7 cellular contexts compared by ENCODE assay signal in the genomic region with DNA sequence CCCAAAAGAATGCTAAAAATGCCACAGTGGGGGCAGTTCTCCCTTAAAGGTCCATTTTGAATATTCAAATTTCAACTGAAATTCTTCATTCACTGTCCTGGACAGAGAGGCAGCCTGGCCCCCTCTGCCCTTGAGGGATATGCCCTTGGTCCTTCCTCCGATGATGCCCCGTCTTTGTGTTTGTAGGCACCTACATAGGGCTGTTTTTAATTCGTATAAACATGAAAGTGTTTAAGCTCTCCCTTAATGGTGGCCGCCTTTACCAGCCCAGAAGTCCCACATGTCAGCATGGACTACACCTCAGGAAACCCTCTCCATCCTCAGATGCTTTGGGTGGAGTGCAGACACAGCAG.
DNase-seq lines count a peak whose midpoint lies in the region; ATAC-seq, FAIRE-seq and TF ChIP-seq lines count a peak whose summit lies in the region.

No MANE protein-coding gene starts in this region.

- no peak overlapping the region for H2BK120ac ChIP-seq in mesendoderm (ENCODE audit: low read depth, low read length)

- intact Hi-C loops in GM12878 (cut with micrococcal nuclease; ENCODE audit: unreplicated experiment) (loop anchor here (2.0 to 5.0 kb wide), 4 partner anchors 156 to 566 kb away; no protein-coding TSS in a partner anchor), testis (cut with DNase I; ENCODE audit: low total_unique reads) (loop anchor here (10.0 kb wide), 1 partner anchor 518 kb away; no protein-coding TSS in a partner anchor)

- SMC1A ChIA-PET in GM12878 (lab: Charles Lee; ENCODE audit: uncharacterized antibody, unreplicated experiment), result interaction anchor here (0.8 to 4.1 kb wide), 31 partner anchors 8 to 567 kb away, joined by 3 to 33 read pairs (median 4); no protein-coding TSS in a partner anchor

- no TSS peak for BruUV-seq in GM12878 (replicated peaks; lab: Mats Ljungman, UMichigan)

- no peaks in the 10 kb centered on the region; the same call in none of the 2 replicates for H4K20me1 ChIP-seq in GM12878 (ENCODE audit: control insufficient read depth, insufficient read depth)

- TF ChIP-seq RAD21 in GM12878 (IDR thresholded peaks at IDR 0.05; ENCODE audit: insufficient read depth, low read depth, low read length), result no peak

- in situ Hi-C loops in GM12878 (cut with MboI), result loop anchor here (5.0 kb wide), 1 partner anchor 566 kb away; no protein-coding TSS in a partner anchor

- peak overlapping the region; percentile 39; the same call in 1 of the 2 replicates for H3K9ac ChIP-seq in GM12878 (ENCODE audit: control insufficient read depth, insufficient read depth, low read length)
- H3K9ac ChIP-seq in mesendoderm (ENCODE audit: low read length), result no peak overlapping the region

- TF ChIP-seq CTCF in HL-60 (IDR thresholded peaks at IDR 0.05; ENCODE audit: insufficient read depth, low read length) (no peak), GM12878 (IDR thresholded peaks at IDR 0.05 in 2 of 3, conservative IDR thresholded peaks at IDR 0.05 in 1 of 3; ENCODE audit: control insufficient read depth in 2 of 3, extremely low read depth in 1 of 3, insufficient read depth in 1 of 3, low read depth in 3 of 3, low read length in 3 of 3) (no peak), testis (IDR thresholded peaks at IDR 0.05) (no peak)

- H3K79me1 ChIP-seq in mesendoderm (ENCODE audit: low read length), result peaks cover 7% of the 10 kb centered on the region

- H3K9me3 ChIP-seq in GM12878 (replicated peaks; ENCODE audit: control insufficient read depth, insufficient read depth, low read length), result no peaks in the 10 kb centered on the region; the same call in 2 of the 3 replicates
- no peaks in the 10 kb centered on the region for H3K9me3 ChIP-seq in testis

- H3K4ac ChIP-seq in mesendoderm (ENCODE audit: low read depth, low read length), result no peak overlapping the region

- no peak overlapping the region; the same call in 1 of the 2 replicates for H3K4me2 ChIP-seq in GM12878 (ENCODE audit: control insufficient read depth, insufficient read depth)
- no peak overlapping the region for H3K4me2 ChIP-seq in mesendoderm (ENCODE audit: low read length)

- FAIRE-seq in GM12878 (lab: Jason Lieb, UNC), result no peak

- no peak for ATAC-seq in GM12878
- no peak for ATAC-seq in GM19455 (IDR thresholded peaks at IDR 0.05; ENCODE audit: unreplicated experiment)
- ATAC-seq in HG02884 (IDR thresholded peaks at IDR 0.05; ENCODE audit: unreplicated experiment), result no peak

- no peak overlapping the region for H2BK5ac ChIP-seq in mesendoderm (ENCODE audit: low read length)

- H3K4me1 ChIP-seq in GM12878 (ENCODE audit: control insufficient read depth, insufficient read depth, low read length) (peaks cover 39% of the 10 kb centered on the region), mesendoderm (ENCODE audit: control insufficient read depth, low read depth, low read length) (peaks cover 7% of the 10 kb centered on the region), testis (peaks cover 19% of the 10 kb centered on the region)

- no peak overlapping the region for H2BK15ac ChIP-seq in mesendoderm (replicated peaks; ENCODE audit: low read depth)

- H3K79me2 ChIP-seq in GM12878 (ENCODE audit: control insufficient read depth, insufficient read depth, low read length) (peaks cover 17% of the 10 kb centered on the region), mesendoderm (ENCODE audit: control insufficient read depth, insufficient read depth, low read length) (no peaks in the 10 kb centered on the region)

- H3K27me3 ChIP-seq in HL-60 (ENCODE audit: insufficient read depth, poor library complexity, severe bottlenecking), result no peaks in the 10 kb centered on the region
- H3K27me3 ChIP-seq in GM12878 (replicated peaks in 1 of 2; ENCODE audit: control insufficient read depth in 2 of 2, insufficient read depth in 2 of 2, low read length in 1 of 2), result no peaks in the 10 kb centered on the region
- H3K27me3 ChIP-seq in mesendoderm (ENCODE audit: insufficient read depth, low read length, poor library complexity), result no peaks in the 10 kb centered on the region
- H3K27me3 ChIP-seq in testis, result no peaks in the 10 kb centered on the region

- H3K23ac ChIP-seq in mesendoderm (ENCODE audit: low read length), result no peak overlapping the region

- H2AK5ac ChIP-seq in mesendoderm (ENCODE audit: low read length), result no peak overlapping the region

- H4K5ac ChIP-seq in mesendoderm (ENCODE audit: low read length), result no peak overlapping the region

- RAD21 ChIA-PET in GM12878 (lab: Charles Lee; ENCODE audit: unreplicated experiment), result interaction anchor here (0.5 to 4.6 kb wide), 14 partner anchors 8 to 565 kb away, joined by 3 to 33 read pairs (median 4); no protein-coding TSS in a partner anchor

- DNase-seq in HL-60 (ENCODE audit: low read depth in 1 of 2, low spot score in 1 of 2), result no peak
- DNase-seq in GM12878 (ENCODE audit: low read depth, low spot score), result no peak
- peak; percentile 24 for DNase-seq in mesendoderm
- no peak for DNase-seq in testis
- no peak for DNase-seq in NCI-H2081 treated with DMSO at 0.1 percent for 48 hours (lab: John Stamatoyannopoulos, UW)

- no peak overlapping the region for H3K56ac ChIP-seq in mesendoderm (ENCODE audit: low read length)

- no peak for TF ChIP-seq EP300 in GM12878 (IDR thresholded peaks at IDR 0.05; ENCODE audit: borderline replicate concordance in 1 of 2, control insufficient read depth in 1 of 2, low read depth in 2 of 2, low read length in 2 of 2)

- CTCF ChIA-PET in GM12878 (lab: Yijun Ruan, JAX), result interaction anchor here (0.8 to 4.6 kb wide), 31 partner anchors 8 to 686 kb away, joined by 3 to 40 read pairs (median 5); no protein-coding TSS in a partner anchor

- H3K36me3 ChIP-seq in GM12878 (ENCODE audit: control insufficient read depth in 2 of 2, insufficient read depth in 2 of 2, low read length in 1 of 2) (peaks cover 29 to 48% of the 10 kb centered on the region in 2 experiments), mesendoderm (ENCODE audit: control insufficient read depth, insufficient read depth, low read length) (peaks cover 10% of the 10 kb centered on the region), testis (ENCODE audit: low read depth, missing control alignments) (no peaks in the 10 kb centered on the region)

- no peak overlapping the region for H4K8ac ChIP-seq in mesendoderm (ENCODE audit: low read depth, low read length)

- 84% methylated on average over 4 of the region's 4 CpGs for WGBS in GM12878 (ENCODE audit: insufficient coverage, insufficient replicate concordance, low lambda C conversion rate, missing lambda C conversion rate)
- no CpG with 5 or more reads among the region's 4 CpGs for WGBS in mesendoderm (ENCODE audit: extremely low coverage, insufficient coverage, low lambda C conversion rate)
- 72 to 73% methylated on average over 4 of the region's 4 CpGs for WGBS in testis, 2 donors

- H3K4me3 ChIP-seq in HL-60 (replicated peaks; ENCODE audit: insufficient read depth, low read length) (no peak overlapping the region), GM12878 (no peak overlapping the region), mesendoderm (ENCODE audit: low read length) (no peak overlapping the region), testis (no peak overlapping the region)

- H3K27ac ChIP-seq in HL-60 (replicated peaks) (peak overlapping the region; percentile 21), GM12878 (ENCODE audit: control insufficient read depth, insufficient read depth) (peak overlapping the region; percentile 42), mesendoderm (ENCODE audit: low read depth, low read length) (peak overlapping the region; percentile 59), testis (peak overlapping the region; percentile 41 to 63)

- TF ChIP-seq POLR2A in GM12878 (IDR thresholded peaks at IDR 0.05; ENCODE audit: low read depth, low read length) (0 out of 2 replicates have a peak, but pooled peaks have one; percentile 14), testis (IDR thresholded peaks at IDR 0.05) (no peak)

- POLR2A ChIA-PET in GM12878 (lab: Charles Lee), result no interaction called here

- no peak overlapping the region for H3K18ac ChIP-seq in mesendoderm (ENCODE audit: low read length)

- H2AFZ ChIP-seq in GM12878 (ENCODE audit: control insufficient read depth, low read depth, low read length), result no peak overlapping the region

TF ChIP-seq in GM12878, 131 proteins besides CTCF, POLR2A, EP300 and RAD21:
- TF ChIP-seq NFYA (IDR thresholded peaks at IDR 0.05; ENCODE audit: borderline replicate concordance, low read depth, low read length) (no peak), TBL1XR1 (IDR thresholded peaks at IDR 0.05; ENCODE audit: low read depth, low read length) (no peak), PML (IDR thresholded peaks at IDR 0.05; ENCODE audit: low read length) (0 out of 2 replicates have a peak, but pooled peaks have one; percentile 13)
